Comparison of ENCODE assay signal across 20 cellular contexts in genomic region chr15:66095871-66096710, GRCh38.
A peak's percentile ranks its signal among the peaks of the same experiment; 100 is the strongest.
DNase-seq lines count a peak whose midpoint lies in the region; ATAC-seq and TF ChIP-seq lines count a peak whose summit lies in the region.
"Had no signal": no experiment of that assay in that cellular context is flagged by ENCODE, and none has a peak within 500 bp of the region (broad histone marks: within the 10 kb centered on the region; RNA-seq: fewer than 3 reads in every experiment).

No MANE protein-coding gene starts in this region.

- 59 to 60% methylated on average over 14 to 15 of the region's 15 CpGs for WGBS in tibial nerve, 2 donors

- ATAC-seq in GM21737 (IDR thresholded peaks at IDR 0.05; ENCODE audit: unreplicated experiment) (no peak), GM18868 (IDR thresholded peaks at IDR 0.05; ENCODE audit: unreplicated experiment) (no peak)

- POLR2A ChIA-PET in OCI-LY7 (lab: Charles Lee), result no interaction called here

- H3K27ac ChIP-seq in BLaER1, result no peak overlapping the region
- no peak overlapping the region for H3K27ac ChIP-seq in osteoblast (ENCODE audit: low read depth, low read length)
- no peak overlapping the region for H3K27ac ChIP-seq in OCI-LY7 (ENCODE audit: low read depth, low read length, poor library complexity, severe bottlenecking)
- no peak overlapping the region for H3K27ac ChIP-seq in tibial nerve

- no peak overlapping the region for H3K27ac Mint-ChIP-seq in chondrocyte (ENCODE audit: unreplicated experiment)
- H3K27ac Mint-ChIP-seq: activated CD4-positive, alpha-beta memory T cell treated with anti-CD3 and anti-CD28 coated beads for 36 hours; CD8-positive, alpha-beta memory T cell had no signal

- no peaks in the 10 kb centered on the region for H3K27me3 ChIP-seq in BLaER1
- peaks cover 20% of the 10 kb centered on the region for H3K27me3 ChIP-seq in osteoblast (ENCODE audit: insufficient read depth, low read length)
- H3K27me3 ChIP-seq in tibial nerve, result peaks cover 0 to 9% of the 10 kb centered on the region in 2 donors

- peak; percentile 92 to 93 for DNase-seq in NCI-H524 (lab: John Stamatoyannopoulos, UW)
- DNase-seq in chondrocyte (ENCODE audit: low spot score), result peak; percentile 73
- peak; percentile 42 for DNase-seq in osteoblast (ENCODE audit: insufficient read length, low spot score, missing footprints)
- no peak for DNase-seq in OCI-LY7 (ENCODE audit: low spot score)
- DNase-seq in tibial nerve (ENCODE audit: low spot score in 2 of 2), result no peak
- DNase-seq: activated CD4-positive, alpha-beta memory T cell treated with anti-CD3 and anti-CD28 coated beads for 36 hours; activated effector memory CD4-positive, alpha-beta T cell treated with anti-CD3 and anti-CD28 coated beads, Interleukin-2, amount 50 U/mL, for 16 hours; AML-193; DMS79; GF-D8; mammary epithelial cell; NCI-H1048; NCI-H1930; NCI-H226; nucleus accumbens; SIG-M5 had no signal

- H3K9me3 ChIP-seq in BLaER1 (no peaks in the 10 kb centered on the region), osteoblast (ENCODE audit: low read depth, low read length) (no peaks in the 10 kb centered on the region), OCI-LY7 (ENCODE audit: low read length) (no peaks in the 10 kb centered on the region), tibial nerve (no peaks in the 10 kb centered on the region)

- H3K36me3 ChIP-seq in BLaER1 (no peaks in the 10 kb centered on the region), osteoblast (ENCODE audit: insufficient read depth, low read length) (no peaks in the 10 kb centered on the region), OCI-LY7 (ENCODE audit: insufficient read depth, low read length) (no peaks in the 10 kb centered on the region), tibial nerve (no peaks in the 10 kb centered on the region)

- H3K4me1 Mint-ChIP-seq in chondrocyte (ENCODE audit: low read depth), result no peaks in the 10 kb centered on the region
- H3K4me1 Mint-ChIP-seq: CD8-positive, alpha-beta memory T cell had no signal

- peaks cover 16% of the 10 kb centered on the region for H3K4me1 ChIP-seq in BLaER1
- no peaks in the 10 kb centered on the region for H3K4me1 ChIP-seq in osteoblast (ENCODE audit: insufficient read depth, low read length)
- H3K4me1 ChIP-seq in OCI-LY7 (ENCODE audit: insufficient read depth, low read length, poor library complexity, severe bottlenecking), result no peaks in the 10 kb centered on the region
- H3K4me1 ChIP-seq in tibial nerve, result no peaks in the 10 kb centered on the region

- no peak for TF ChIP-seq EP300 in tibial nerve (IDR thresholded peaks at IDR 0.05)

- no peaks in the 10 kb centered on the region for H3K9me3 Mint-ChIP-seq in chondrocyte (ENCODE audit: low read depth)
- H3K9me3 Mint-ChIP-seq: activated CD4-positive, alpha-beta memory T cell treated with anti-CD3 and anti-CD28 coated beads for 36 hours; CD8-positive, alpha-beta memory T cell had no signal

- intact Hi-C loops in OCI-LY7 (cut with micrococcal nuclease; ENCODE audit: unreplicated experiment), result no loop called here

- no TSS peak for BruUV-seq in OCI-LY7 (replicated peaks; lab: Mats Ljungman, UMichigan)

- peaks cover 53% of the 10 kb centered on the region for H3K27me3 Mint-ChIP-seq in chondrocyte (ENCODE audit: low read depth)

- TF ChIP-seq POLR2A in tibial nerve (IDR thresholded peaks at IDR 0.05), result no peak

- no peak overlapping the region for H3K4me3 Mint-ChIP-seq in chondrocyte (ENCODE audit: unreplicated experiment)
- H3K4me3 Mint-ChIP-seq: activated CD4-positive, alpha-beta memory T cell treated with anti-CD3 and anti-CD28 coated beads for 36 hours; CD8-positive, alpha-beta memory T cell had no signal

- CTCF ChIA-PET in OCI-LY7 (lab: Charles Lee; ENCODE audit: unreplicated experiment), result no interaction called here

- H4K20me1 ChIP-seq in BLaER1 (no peaks in the 10 kb centered on the region), osteoblast (ENCODE audit: insufficient read depth, low read length) (no peaks in the 10 kb centered on the region), OCI-LY7 (ENCODE audit: insufficient read depth, low read length) (no peaks in the 10 kb centered on the region)

- H3K4me2 ChIP-seq in BLaER1, result 0 out of 2 replicates have a peak overlapping the region, but pooled peaks have one; percentile 34
- H3K4me2 ChIP-seq in osteoblast (ENCODE audit: insufficient read depth, low read length), result no peak overlapping the region
- H3K4me2 ChIP-seq in OCI-LY7 (ENCODE audit: low read length), result no peak overlapping the region

- no peak overlapping the region for H3K9ac ChIP-seq in BLaER1

- H3K36me3 Mint-ChIP-seq in chondrocyte (ENCODE audit: low read depth), result no peaks in the 10 kb centered on the region
- H3K36me3 Mint-ChIP-seq: activated CD4-positive, alpha-beta memory T cell treated with anti-CD3 and anti-CD28 coated beads for 36 hours; CD8-positive, alpha-beta memory T cell had no signal

- H2AFZ ChIP-seq in osteoblast (ENCODE audit: low read length) (no peak overlapping the region), OCI-LY7 (ENCODE audit: low read length) (no peak overlapping the region)

- no peaks in the 10 kb centered on the region for H3K9me2 ChIP-seq in OCI-LY7 (ENCODE audit: insufficient read depth, low read length)

- H3K4me3 ChIP-seq in BLaER1 (no peak overlapping the region), osteoblast (ENCODE audit: insufficient read depth, low read length) (no peak overlapping the region), OCI-LY7 (ENCODE audit: low read depth, low read length, poor library complexity, severe bottlenecking) (no peak overlapping the region), tibial nerve (no peak overlapping the region)

- TF ChIP-seq CTCF in chondrocyte (IDR thresholded peaks at IDR 0.05) (no peak), osteoblast (IDR thresholded peaks at IDR 0.05; ENCODE audit: extremely low read depth, low read depth, low read length) (no peak), OCI-LY7 (conservative IDR thresholded peaks at IDR 0.05; ENCODE audit: low read length) (no peak), tibial nerve (IDR thresholded peaks at IDR 0.05) (no peak)

- H3K79me2 ChIP-seq in osteoblast (ENCODE audit: insufficient read depth, low read length) (no peaks in the 10 kb centered on the region), OCI-LY7 (ENCODE audit: insufficient read depth, low read depth, low read length) (no peaks in the 10 kb centered on the region)

Comparison
In these comparisons a context has a peak if more than half of its experiments do, and no peak if none do; other contexts are left out.
1. DNase-seq: peak in NCI-H524 (2 of 2), chondrocyte (single experiment) and osteoblast (single experiment); none in OCI-LY7 (single experiment) and tibial nerve (0 of 2).